In genomic region chr2:156803967-156804366, GRCh38 we compare ENCODE assay signal across 20 cellular contexts.
DNase-seq lines count a peak whose midpoint lies in the region; ATAC-seq, FAIRE-seq and TF ChIP-seq lines count a peak whose summit lies in the region.
"Had no signal": no experiment of that assay in that cellular context is flagged by ENCODE, and none has a peak within 500 bp of the region (broad histone marks: within the 10 kb centered on the region; RNA-seq: fewer than 3 reads in every experiment).

No MANE protein-coding gene starts in this region.

- H3K9ac ChIP-seq in HepG2 (ENCODE audit: insufficient read depth, low read depth, low read length) (no peak overlapping the region), endocrine pancreas (ENCODE audit: control insufficient read depth, insufficient read depth, low read length) (no peak overlapping the region)

- TF ChIP-seq POLR2A in HepG2 (IDR thresholded peaks at IDR 0.05; ENCODE audit: insufficient read depth in 1 of 2, low read depth in 2 of 2, low read length in 2 of 2), result no peak
- TF ChIP-seq POLR2A in right lobe of liver (IDR thresholded peaks at IDR 0.05), result no peak

- H3K27me3 Mint-ChIP-seq in type B pancreatic cell, result no peaks in the 10 kb centered on the region
- H3K27me3 Mint-ChIP-seq in T-helper 2 cell treated with Interferon-gamma antibody and Interleukin-4, amounts not matched to agents 5 μg/mL and 100 μg/mL, for 36 hours (ENCODE audit: low read depth), result peaks cover 2% of the 10 kb centered on the region

- H3K4me3 ChIP-seq in HepG2 (replicated peaks in 1 of 3; ENCODE audit: insufficient read depth in 1 of 3, low read depth in 2 of 3, low read length in 3 of 3) (no peak overlapping the region), right lobe of liver (no peak overlapping the region), endocrine pancreas (ENCODE audit: control insufficient read depth, insufficient read depth, low read length) (peak overlapping the region; percentile 98)

- no peak for FAIRE-seq in HepG2 (lab: Jason Lieb, UNC)

- H3K4me1 ChIP-seq in HepG2 (ENCODE audit: insufficient read depth, low read length) (no peaks in the 10 kb centered on the region; the same call in 1 of the 2 replicates), right lobe of liver (no peaks in the 10 kb centered on the region), endocrine pancreas (ENCODE audit: control insufficient read depth, insufficient read depth, low read length) (peaks cover 28% of the 10 kb centered on the region)

- H2AFZ ChIP-seq in HepG2 (ENCODE audit: low read length), result no peak overlapping the region

- no peaks in the 10 kb centered on the region for H3K9me3 ChIP-seq in HepG2 (ENCODE audit: low read length)
- no peaks in the 10 kb centered on the region for H3K9me3 ChIP-seq in right lobe of liver
- no peaks in the 10 kb centered on the region for H3K9me3 ChIP-seq in endocrine pancreas (ENCODE audit: control insufficient read depth, low read length)

- H3K4me3 Mint-ChIP-seq in type B pancreatic cell, result peak overlapping the region; percentile 59
- no peak overlapping the region for H3K4me3 Mint-ChIP-seq in T-helper 2 cell treated with Interferon-gamma antibody and Interleukin-4, amounts not matched to agents 5 μg/mL and 100 μg/mL, for 36 hours
- H3K4me3 Mint-ChIP-seq: T-helper 17 cell had no signal

- no peak overlapping the region for H3K27ac Mint-ChIP-seq in type B pancreatic cell
- H3K27ac Mint-ChIP-seq in T-helper 2 cell treated with Interferon-gamma antibody and Interleukin-4, amounts not matched to agents 5 μg/mL and 100 μg/mL, for 36 hours, result no peak overlapping the region
- H3K27ac Mint-ChIP-seq: T-helper 17 cell had no signal

- H3K36me3 ChIP-seq in HepG2 (replicated peaks in 1 of 2; ENCODE audit: control insufficient read depth in 1 of 2, insufficient read depth in 2 of 2, low read length in 2 of 2), result no peaks in the 10 kb centered on the region
- no peaks in the 10 kb centered on the region for H3K36me3 ChIP-seq in right lobe of liver
- no peaks in the 10 kb centered on the region for H3K36me3 ChIP-seq in endocrine pancreas (ENCODE audit: control insufficient read depth, insufficient read depth, low read length)

- TF ChIP-seq EP300 in HepG2 (IDR thresholded peaks at IDR 0.05; ENCODE audit: low read depth in 2 of 2, low read length in 2 of 2), result no peak
- TF ChIP-seq EP300 in HepG2 (CRISPR knock-in tag; IDR thresholded peaks at IDR 0.05; ENCODE audit: borderline replicate concordance), result no peak

- no peaks in the 10 kb centered on the region for H3K36me3 Mint-ChIP-seq in type B pancreatic cell
- H3K36me3 Mint-ChIP-seq in T-helper 2 cell treated with Interferon-gamma antibody and Interleukin-4, amounts not matched to agents 5 μg/mL and 100 μg/mL, for 36 hours (ENCODE audit: low read depth), result no peaks in the 10 kb centered on the region

- no peaks in the 10 kb centered on the region for H3K27me3 ChIP-seq in HepG2 (ENCODE audit: control insufficient read depth in 1 of 2, insufficient read depth in 2 of 2, low read length in 2 of 2)
- no peaks in the 10 kb centered on the region for H3K27me3 ChIP-seq in right lobe of liver
- no peaks in the 10 kb centered on the region for H3K27me3 ChIP-seq in endocrine pancreas (ENCODE audit: control insufficient read depth, insufficient read depth, low read length)

- TF ChIP-seq CTCF in HepG2 (CRISPR knock-in tag; IDR thresholded peaks at IDR 0.05) (no peak), right lobe of liver (IDR thresholded peaks at IDR 0.05) (no peak), type B pancreatic cell (conservative IDR thresholded peaks at IDR 0.05) (no peak)

- H3K27ac ChIP-seq in HepG2 (ENCODE audit: extremely low read length, insufficient read depth, low read length), result no peak overlapping the region
- no peak overlapping the region for H3K27ac ChIP-seq in right lobe of liver

- no TSS peak for BruUV-seq in HepG2 (replicated peaks; lab: Mats Ljungman, UMichigan)

- H4K20me1 ChIP-seq in HepG2 (ENCODE audit: insufficient read depth, low read length), result no peaks in the 10 kb centered on the region

- H3K4me2 ChIP-seq in HepG2 (ENCODE audit: low read depth, low read length), result no peak overlapping the region

- no peak for TF ChIP-seq RAD21 in HepG2 (CRISPR knock-in tag; IDR thresholded peaks at IDR 0.05)

- H3K79me2 ChIP-seq in HepG2 (ENCODE audit: insufficient read depth, low read length), result no peaks in the 10 kb centered on the region

- peak; percentile 56; the same call in 2 of the 3 replicates for ATAC-seq in HepG2
- no peak for ATAC-seq in right lobe of liver
- ATAC-seq: SK-N-SH treated with all-trans-retinoic acid at 6 μM for 48 hours, T-helper 17 cell had no signal

- POLR2A ChIA-PET in HepG2 (lab: Yijun Ruan, JAX), result no interaction called here

- 30% methylated on average over 5 of the region's 5 CpGs for WGBS in HepG2 (ENCODE audit: low lambda C conversion rate)
- 94% methylated on average over 5 of the region's 5 CpGs for WGBS in right lobe of liver (ENCODE audit: insufficient coverage, low coverage, low lambda C conversion rate, missing lambda C conversion rate)

- DNase-seq in NCI-H146 (lab: John Stamatoyannopoulos, UW), result peak; percentile 38
- no peak for DNase-seq in NCI-H146 treated with DMSO at 0.1 percent for 48 hours (lab: John Stamatoyannopoulos, UW; ENCODE audit: unreplicated experiment)
- no peak for DNase-seq in HepG2 (ENCODE audit: low spot score)
- DNase-seq in right lobe of liver, result no peak
- DNase-seq in type B pancreatic cell (ENCODE audit: extremely low spot score, unreplicated experiment), result no peak
- DNase-seq in NCI-H226, result no peak
- DNase-seq in T-helper 2 cell treated with Interferon-gamma antibody and Interleukin-4, amounts not matched to agents 5 μg/mL and 100 μg/mL, for 36 hours (ENCODE audit: low spot score), result no peak
- DNase-seq: 8988T, ACHN, Calu3, GOT3, HCEC 1CT, MV-4-11, NCI-H1436 treated with DMSO at 0.1 percent for 48 hours, NCI-H2171, NCI-H446, RPMI8226, T-helper 17 cell had no signal

- H3K9me3 Mint-ChIP-seq in type B pancreatic cell, result peaks cover 4% of the 10 kb centered on the region
- H3K9me3 Mint-ChIP-seq in T-helper 2 cell treated with Interferon-gamma antibody and Interleukin-4, amounts not matched to agents 5 μg/mL and 100 μg/mL, for 36 hours, result no peaks in the 10 kb centered on the region

- in situ Hi-C loops in HepG2 (cut with HindIII; ENCODE audit: extremely low pct_ligation_motif_present, low pct_unique_long_range_greater_than_20kb), result no loop called here

- CTCF ChIA-PET in HepG2 (lab: Yijun Ruan, JAX; ENCODE audit: low intra/inter-chr PET ratio, low total read pairs), result no interaction called here

- H3K4me1 Mint-ChIP-seq in type B pancreatic cell (ENCODE audit: unreplicated experiment), result peaks cover 9% of the 10 kb centered on the region
- H3K4me1 Mint-ChIP-seq in T-helper 2 cell treated with Interferon-gamma antibody and Interleukin-4, amounts not matched to agents 5 μg/mL and 100 μg/mL, for 36 hours (ENCODE audit: low read depth), result no peaks in the 10 kb centered on the region
- H3K4me1 Mint-ChIP-seq: T-helper 17 cell had no signal

- intact Hi-C loops in HepG2 (cut with micrococcal nuclease; ENCODE audit: unreplicated experiment) (no loop called here), right lobe of liver (cut with DNase I) (no loop called here)

TF ChIP-seq in HepG2, 621 proteins besides CTCF, POLR2A, EP300 and RAD21 (continues in another document):
- no peak for TF ChIP-seq CAMTA2 (CRISPR knock-in tag; IDR thresholded peaks at IDR 0.05; ENCODE audit: borderline replicate concordance)
- TF ChIP-seq, protein P1, sequence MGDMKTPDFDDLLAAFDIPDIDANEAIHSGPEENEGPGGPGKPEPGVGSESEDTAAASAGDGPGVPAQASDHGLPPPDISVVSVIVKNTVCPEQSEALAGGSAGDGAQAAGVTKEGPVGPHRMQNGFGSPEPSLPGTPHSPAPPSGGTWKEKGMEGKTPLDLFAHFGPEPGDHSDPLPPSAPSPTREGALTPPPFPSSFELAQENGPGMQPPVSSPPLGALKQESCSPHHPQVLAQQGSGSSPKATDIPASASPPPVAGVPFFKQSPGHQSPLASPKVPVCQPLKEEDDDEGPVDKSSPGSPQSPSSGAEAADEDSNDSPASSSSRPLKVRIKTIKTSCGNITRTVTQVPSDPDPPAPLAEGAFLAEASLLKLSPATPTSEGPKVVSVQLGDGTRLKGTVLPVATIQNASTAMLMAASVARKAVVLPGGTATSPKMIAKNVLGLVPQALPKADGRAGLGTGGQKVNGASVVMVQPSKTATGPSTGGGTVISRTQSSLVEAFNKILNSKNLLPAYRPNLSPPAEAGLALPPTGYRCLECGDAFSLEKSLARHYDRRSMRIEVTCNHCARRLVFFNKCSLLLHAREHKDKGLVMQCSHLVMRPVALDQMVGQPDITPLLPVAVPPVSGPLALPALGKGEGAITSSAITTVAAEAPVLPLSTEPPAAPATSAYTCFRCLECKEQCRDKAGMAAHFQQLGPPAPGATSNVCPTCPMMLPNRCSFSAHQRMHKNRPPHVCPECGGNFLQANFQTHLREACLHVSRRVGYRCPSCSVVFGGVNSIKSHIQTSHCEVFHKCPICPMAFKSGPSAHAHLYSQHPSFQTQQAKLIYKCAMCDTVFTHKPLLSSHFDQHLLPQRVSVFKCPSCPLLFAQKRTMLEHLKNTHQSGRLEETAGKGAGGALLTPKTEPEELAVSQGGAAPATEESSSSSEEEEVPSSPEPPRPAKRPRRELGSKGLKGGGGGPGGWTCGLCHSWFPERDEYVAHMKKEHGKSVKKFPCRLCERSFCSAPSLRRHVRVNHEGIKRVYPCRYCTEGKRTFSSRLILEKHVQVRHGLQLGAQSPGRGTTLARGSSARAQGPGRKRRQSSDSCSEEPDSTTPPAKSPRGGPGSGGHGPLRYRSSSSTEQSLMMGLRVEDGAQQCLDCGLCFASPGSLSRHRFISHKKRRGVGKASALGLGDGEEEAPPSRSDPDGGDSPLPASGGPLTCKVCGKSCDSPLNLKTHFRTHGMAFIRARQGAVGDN (CRISPR knock-in tag; IDR thresholded peaks at IDR 0.05), result no peak
- TF ChIP-seq HOXA9 (CRISPR knock-in tag; IDR thresholded peaks at IDR 0.05; ENCODE audit: borderline replicate concordance), result no peak
- TF ChIP-seq MAZ (IDR thresholded peaks at IDR 0.05; ENCODE audit: borderline replicate concordance, low read depth, low read length), result no peak
- no peak for TF ChIP-seq MAZ (CRISPR knock-in tag; IDR thresholded peaks at IDR 0.05; ENCODE audit: low read depth)
- no peak for TF ChIP-seq NR2F6 (IDR thresholded peaks at IDR 0.05)
- no peak for TF ChIP-seq NR2F6 (CRISPR knock-in tag; IDR thresholded peaks at IDR 0.05)
- no peak for TF ChIP-seq RXRB (CRISPR knock-in tag; IDR thresholded peaks at IDR 0.05; ENCODE audit: borderline replicate concordance)
- TF ChIP-seq NFATC3 (CRISPR knock-in tag; IDR thresholded peaks at IDR 0.05), result no peak
- TF ChIP-seq ZNF33A (CRISPR knock-in tag; IDR thresholded peaks at IDR 0.05; ENCODE audit: borderline replicate concordance), result no peak
- no peak for TF ChIP-seq IRF1 (CRISPR knock-in tag; IDR thresholded peaks at IDR 0.05; ENCODE audit: low read depth)
